ENCODE assay signal across 8 cellular contexts in the genomic region with DNA sequence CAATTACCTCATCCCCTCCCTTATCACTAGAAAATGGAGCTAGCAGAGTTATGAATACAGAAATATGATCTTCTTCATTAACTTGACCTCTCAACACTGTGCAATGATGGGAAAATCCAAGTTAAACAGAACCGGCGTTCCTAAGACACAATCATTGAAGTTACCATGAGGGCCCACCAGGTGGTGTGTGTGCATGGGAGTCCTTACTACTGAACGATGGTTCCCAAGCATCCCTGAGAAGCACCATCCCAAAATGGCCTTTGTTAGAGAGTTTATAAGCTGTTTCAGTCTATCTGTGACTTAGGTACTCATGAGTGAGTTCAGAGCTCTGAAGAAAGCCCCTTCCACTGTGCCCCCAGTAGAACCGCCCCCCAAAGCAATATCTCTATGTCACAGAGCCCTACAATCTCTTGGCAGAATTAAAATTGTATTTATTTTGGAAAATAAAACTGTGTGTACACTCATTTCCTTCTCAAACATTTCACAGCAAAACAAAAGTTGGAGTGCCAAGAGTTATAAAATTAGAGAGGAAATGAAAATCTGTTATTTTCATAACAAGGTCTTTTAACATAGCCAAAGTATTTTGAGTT. TPM values are rescaled to one million over a fixed set of nuclear protein-coding genes. Genes with fewer than 3 reads are reported as not detected.
A peak's percentile ranks its signal among the peaks of the same experiment; 100 is the strongest.
DNase-seq lines count a peak whose midpoint lies in the region; ATAC-seq and TF ChIP-seq lines count a peak whose summit lies in the region.

No MANE protein-coding gene starts in this region.

- H3K36me3 ChIP-seq in Peyer's patch (no peaks in the 10 kb centered on the region), lung (ENCODE audit: control insufficient read depth in 2 of 2, insufficient read depth in 2 of 2, low read length in 2 of 2) (no peaks in the 10 kb centered on the region), upper lobe of right lung (no peaks in the 10 kb centered on the region)

- H3K27me3 ChIP-seq in Peyer's patch (no peaks in the 10 kb centered on the region), lung (ENCODE audit: control insufficient read depth, insufficient read depth) (no peaks in the 10 kb centered on the region), upper lobe of right lung (no peaks in the 10 kb centered on the region)

- H3K9me3 ChIP-seq in Peyer's patch (no peaks in the 10 kb centered on the region), lung (ENCODE audit: control insufficient read depth in 2 of 2, insufficient read depth in 1 of 2, low read length in 1 of 2) (no peaks in the 10 kb centered on the region), upper lobe of right lung (no peaks in the 10 kb centered on the region)

- no peaks in the 10 kb centered on the region for H3K4me1 ChIP-seq in Peyer's patch
- H3K4me1 ChIP-seq in lung (ENCODE audit: control insufficient read depth in 2 of 2, insufficient read depth in 2 of 2, low read length in 2 of 2), result no peaks in the 10 kb centered on the region
- no peaks in the 10 kb centered on the region for H3K4me1 ChIP-seq in upper lobe of right lung

- no peak for TF ChIP-seq EP300 in Ishikawa (IDR thresholded peaks at IDR 0.05; ENCODE audit: borderline replicate concordance)

- ATAC-seq in GM21390 (IDR thresholded peaks at IDR 0.05; ENCODE audit: unreplicated experiment) (peak; percentile 85), lung (ENCODE audit: insufficient read depth, low FRiP score) (no peak), upper lobe of right lung (peak; percentile 76), omental fat pad (ENCODE audit: low FRiP score) (no peak)

- intact Hi-C loops in upper lobe of right lung (cut with DNase I), result no loop called here

- DNase-seq in Daoy (ENCODE audit: low read depth), result peak; percentile 68
- peak in 2 of 3 donors; percentile 19 to 55 for DNase-seq in Peyer's patch
- peak; percentile 10 to 44 for DNase-seq in dermis microvascular lymphatic vessel endothelial cell (ENCODE audit: low read depth in 2 of 2)
- DNase-seq in lung (ENCODE audit: low spot score), result peak; percentile 41
- DNase-seq in upper lobe of right lung, result no peak
- no peak for DNase-seq in omental fat pad (ENCODE audit: low spot score)

- H3K4me3 ChIP-seq in Peyer's patch (no peak overlapping the region), lung (no peak overlapping the region), upper lobe of right lung (no peak overlapping the region)

- 15 to 22% methylated on average over 4 of the region's 4 CpGs for WGBS in lung, 2 donors

- H3K27ac ChIP-seq in Peyer's patch (no peak overlapping the region), lung (ENCODE audit: low read depth in 1 of 2, low read length in 1 of 2) (no peak overlapping the region), upper lobe of right lung (no peak overlapping the region)

- TF ChIP-seq POLR2A in Peyer's patch (IDR thresholded peaks at IDR 0.05), result no peak

- peak; percentile 54 for TF ChIP-seq RAD21 in Ishikawa (IDR thresholded peaks at IDR 0.05; ENCODE audit: low read depth)

- peak in 4 of 6 experiments; percentile 3 to 46 (median 26) for TF ChIP-seq CTCF in Peyer's patch (IDR thresholded peaks at IDR 0.05)
- peak; percentile 15 for TF ChIP-seq CTCF in lung (IDR thresholded peaks at IDR 0.05; ENCODE audit: control extremely low read depth, extremely low read depth)
- peak; percentile 58 for TF ChIP-seq CTCF in upper lobe of right lung (IDR thresholded peaks at IDR 0.05)
- TF ChIP-seq CTCF in omental fat pad (IDR thresholded peaks at IDR 0.05), result no peak

TF ChIP-seq in Ishikawa, 13 proteins besides CTCF, POLR2A, EP300 and RAD21:
- TF ChIP-seq TAF1 (IDR thresholded peaks at IDR 0.05; ENCODE audit: low read depth) (no peak), FOXM1 (IDR thresholded peaks at IDR 0.05; ENCODE audit: borderline replicate concordance, low read depth) (no peak), CREB1 (IDR thresholded peaks at IDR 0.05; ENCODE audit: low read depth) (no peak), CEBPB (IDR thresholded peaks at IDR 0.05) (no peak), REST (IDR thresholded peaks at IDR 0.05; ENCODE audit: low read depth) (no peak), NFIC (IDR thresholded peaks at IDR 0.05) (no peak), EGR1 (IDR thresholded peaks at IDR 0.05) (no peak), TCF12 (IDR thresholded peaks at IDR 0.05; ENCODE audit: low read depth) (no peak), TEAD4 (IDR thresholded peaks at IDR 0.05) (no peak), ZBTB7A (IDR thresholded peaks at IDR 0.05; ENCODE audit: low read depth) (no peak)
- TF ChIP-seq, protein P1, sequence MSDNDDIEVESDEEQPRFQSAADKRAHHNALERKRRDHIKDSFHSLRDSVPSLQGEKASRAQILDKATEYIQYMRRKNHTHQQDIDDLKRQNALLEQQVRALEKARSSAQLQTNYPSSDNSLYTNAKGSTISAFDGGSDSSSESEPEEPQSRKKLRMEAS (IDR thresholded peaks at IDR 0.05), result no peak
TF ChIP-seq in Ishikawa: peak in this region for 0.

RNA-seq across cellular contexts. Expression of gene PLD5, which starts 56.8 kb away (rescaled TPM):
- 0.11 TPM in 1 of 2 replicates, not detected in the other for total RNA-seq in Daoy (2014; rRNA removed; shearing (Covaris generic))
- total RNA-seq in Peyer's patch (under 1 TPM in 1 of 4 donors, not detected in 3; 0.67 TPM), dermis microvascular lymphatic vessel endothelial cell (not detected in 2 replicates), lung (under 1 TPM; 0.43 TPM), upper lobe of right lung (0.87 TPM), omental fat pad (under 1 TPM; 0.28 to 0.79 (median 0.34) TPM)
- under 1 TPM; 0.09 to 0.14 TPM for polyA plus RNA-seq in lung

Comparison
In these comparisons a context has a peak if more than half of its experiments do, and no peak if none do; other contexts are left out.
1. DNase-seq: peak in Daoy (single experiment), Peyer's patch (2 of 3), dermis microvascular lymphatic vessel endothelial cell (2 of 2) and lung (single experiment); none in upper lobe of right lung (single experiment) and omental fat pad (single experiment).
2. ATAC-seq: peak in GM21390 (single experiment) and upper lobe of right lung (single experiment); none in lung (single experiment) and omental fat pad (single experiment).
3. CTCF ChIP-seq: peak in Peyer's patch (4 of 6), lung (single experiment) and upper lobe of right lung (single experiment); none in omental fat pad (0 of 3).